Comparison of ENCODE assay signal across 19 cellular contexts in the genomic region with DNA sequence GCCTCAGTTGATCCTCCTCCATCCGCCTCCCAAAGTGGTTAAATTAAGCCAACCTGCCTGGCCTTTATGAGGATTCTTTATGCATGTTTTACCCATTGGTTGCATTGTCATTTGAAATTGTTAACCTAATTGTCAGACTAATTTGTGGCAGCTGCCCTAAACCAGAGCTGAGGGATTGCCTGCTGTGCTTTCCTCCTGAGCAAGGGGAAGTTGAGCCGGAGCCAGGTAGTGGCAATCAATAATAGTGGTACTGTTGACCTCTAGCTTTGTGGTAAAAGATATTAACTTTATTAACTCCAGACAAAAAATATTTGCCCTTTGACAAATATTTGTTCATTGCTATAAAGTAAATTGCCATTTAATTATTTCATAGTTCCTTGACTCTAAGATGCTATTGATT. TPM values are rescaled to one million over a fixed set of nuclear protein-coding genes. Genes with fewer than 3 reads are reported as not detected.
"Had no signal": no experiment of that assay in that cellular context is flagged by ENCODE, and none has a peak within 500 bp of the region (broad histone marks: within the 10 kb centered on the region; RNA-seq: fewer than 3 reads in every experiment).

No MANE protein-coding gene starts in this region.

- ATAC-seq: gastroesophageal sphincter; left cardiac atrium; mucosa of descending colon; natural killer cell; right cardiac atrium; stimulated activated naive B cell treated with anti-CD40 and anti-IgM and Interleukin-4, amounts not matched to agents 10 μg/mL and 1 μg/mL and 100 μg/mL, for 72 hours had no signal

- H3K9me3 ChIP-seq: gastroesophageal sphincter, mucosa of descending colon, spleen had no signal

- H3K4me3 ChIP-seq: gastroesophageal sphincter, mucosa of descending colon, spleen had no signal

- DNase-seq: activated CD4-positive, alpha-beta T cell treated with anti-CD3 and anti-CD28 coated beads for 1 hour; activated CD4-positive, alpha-beta T cell treated with anti-CD3 and anti-CD28 coated beads, Interleukin-2, amount 50 U/mL, for 48 hours; activated gamma-delta T cell; activated T-cell treated with anti-CD3 and anti-CD28 coated beads, Interleukin-2, amount 50 U/mL, for 48 hours; dermis blood vessel endothelial cell; hippocampal formation; left cardiac atrium; mucosa of descending colon; natural killer cell; right cardiac atrium; spleen; stimulated activated CD4-positive, alpha-beta T cell treated with anti-CD3 and anti-CD28 coated beads, Interleukin-2, amount 100 ng/mL, for 24 hours; stimulated activated naive B cell treated with anti-CD40 and anti-IgM and Interleukin-4, amounts not matched to agents 10 μg/mL and 1 μg/mL and 100 μg/mL, for 72 hours; trophoblast cell had no signal

- H3K27ac ChIP-seq: gastroesophageal sphincter, spleen had no signal

- H3K27me3 ChIP-seq: gastroesophageal sphincter, spleen had no signal

- H3K36me3 ChIP-seq: gastroesophageal sphincter, spleen had no signal

RNA-seq across cellular contexts. Expression of gene GPRC5D, which starts 53.7 kb away (rescaled TPM):
- total RNA-seq: cerebellum, epithelial cell of proximal tubule, gastroesophageal sphincter, left cardiac atrium, lung microvascular endothelial cell, mucosa of descending colon, progenitor cell of endocrine pancreas, right cardiac atrium had no signal
- polyA plus RNA-seq: right cardiac atrium had no signal
